9 cellular contexts compared by ENCODE assay signal in genomic region chr4:48445704-48446103, GRCh38. TPM values are rescaled to one million over a fixed set of nuclear protein-coding genes. Genes with fewer than 3 reads are reported as not detected.
DNase-seq lines count a peak whose midpoint lies in the region; ATAC-seq, FAIRE-seq and TF ChIP-seq lines count a peak whose summit lies in the region.
"Had no signal": no experiment of that assay in that cellular context is flagged by ENCODE, and none has a peak within 500 bp of the region (broad histone marks: within the 10 kb centered on the region; RNA-seq: fewer than 3 reads in every experiment).

No MANE protein-coding gene starts in this region.

- ATAC-seq in GM23338 (no peak), HepG2 (no peak), HG02884 (IDR thresholded peaks at IDR 0.05; ENCODE audit: unreplicated experiment) (no peak)
- ATAC-seq: activated naive CD8-positive, alpha-beta T cell treated with anti-CD3 and anti-CD28 coated beads, Interleukin-2, amount 50 U/mL, for 24 hours had no signal

- H3K27me3 Mint-ChIP-seq in GM23338 (ENCODE audit: insufficient read depth, low read depth, poor library complexity) = no peaks in the 10 kb centered on the region

- no peak for FAIRE-seq in HepG2 (lab: Jason Lieb, UNC)

- H3K27me3 ChIP-seq in GM23338 (ENCODE audit: insufficient read depth) (no peaks in the 10 kb centered on the region), ascending aorta (no peaks in the 10 kb centered on the region), HepG2 (ENCODE audit: control insufficient read depth in 1 of 2, insufficient read depth in 2 of 2, low read length in 2 of 2) (no peaks in the 10 kb centered on the region)

- no peaks in the 10 kb centered on the region for H3K36me3 Mint-ChIP-seq in GM23338 (ENCODE audit: low read depth)

- H3K9ac ChIP-seq in HepG2 (ENCODE audit: insufficient read depth, low read depth, low read length) = no peak overlapping the region

- no peak overlapping the region for H2AFZ ChIP-seq in GM23338
- no peak overlapping the region for H2AFZ ChIP-seq in HepG2 (ENCODE audit: low read length)

- H3K4me3 ChIP-seq in GM23338 (no peak overlapping the region), ascending aorta (no peak overlapping the region), HepG2 (replicated peaks in 1 of 3; ENCODE audit: insufficient read depth in 1 of 3, low read depth in 2 of 3, low read length in 3 of 3) (no peak overlapping the region)

- 0 out of 2 replicates have a peak, but pooled peaks cover 2% of the 10 kb centered on the region for H3K9me2 ChIP-seq in GM23338 (ENCODE audit: insufficient read depth)

- POLR2A ChIA-PET in HepG2 (lab: Yijun Ruan, JAX) = no interaction called here

- no peaks in the 10 kb centered on the region for H3K4me1 ChIP-seq in GM23338 (ENCODE audit: insufficient read depth)
- no peaks in the 10 kb centered on the region for H3K4me1 ChIP-seq in ascending aorta
- 0 out of 2 replicates have a peak, but pooled peaks cover 10% of the 10 kb centered on the region for H3K4me1 ChIP-seq in HepG2 (ENCODE audit: insufficient read depth, low read length)

- BruUV-seq in HepG2 (replicated peaks; lab: Mats Ljungman, UMichigan) = no TSS peak

- in situ Hi-C loops in HepG2 (cut with HindIII; ENCODE audit: extremely low pct_ligation_motif_present, low pct_unique_long_range_greater_than_20kb) = loop anchor here (10.0 kb wide), 1 partner anchor 99 kb away; no protein-coding TSS in a partner anchor

- H3F3A ChIP-seq in GM23338 (replicated peaks; ENCODE audit: low read depth) = peaks cover 2% of the 10 kb centered on the region; the same call in 1 of the 2 replicates

- H3K9me3 ChIP-seq in ascending aorta (no peaks in the 10 kb centered on the region), HepG2 (ENCODE audit: low read length) (no peaks in the 10 kb centered on the region)

- peak; percentile 13 for DNase-seq in AML-193 (lab: John Stamatoyannopoulos, UW)
- peak; percentile 58 for DNase-seq in GM23338 (ENCODE audit: low spot score)
- DNase-seq in ascending aorta (ENCODE audit: low spot score in 2 of 2) = no peak
- DNase-seq in HepG2 (ENCODE audit: low spot score) = no peak
- no peak for DNase-seq in activated CD4-positive, CD25-positive, alpha-beta regulatory T cell treated with anti-CD3 and anti-CD28 coated beads, Interleukin-2, amount 50 U/mL, for 72 hours
- no peak for DNase-seq in D341Med (ENCODE audit: low spot score)
- no peak for DNase-seq in epidermal melanocyte (ENCODE audit: insufficient read length, low spot score)
- DNase-seq: activated naive CD8-positive, alpha-beta T cell treated with anti-CD3 and anti-CD28 coated beads, Interleukin-2, amount 50 U/mL, for 24 hours had no signal

- under 1% methylated on average over 3 of the region's 3 CpGs for WGBS in HepG2 (ENCODE audit: low lambda C conversion rate)

- no peak overlapping the region for H3K27ac Mint-ChIP-seq in GM23338
- H3K27ac Mint-ChIP-seq: activated naive CD8-positive, alpha-beta T cell treated with anti-CD3 and anti-CD28 coated beads, Interleukin-2, amount 50 U/mL, for 24 hours had no signal

- H3K4me1 Mint-ChIP-seq in GM23338 = no peaks in the 10 kb centered on the region
- H3K4me1 Mint-ChIP-seq: activated naive CD8-positive, alpha-beta T cell treated with anti-CD3 and anti-CD28 coated beads, Interleukin-2, amount 50 U/mL, for 24 hours had no signal

- TF ChIP-seq POLR2A in HepG2 (IDR thresholded peaks at IDR 0.05; ENCODE audit: insufficient read depth in 1 of 2, low read depth in 2 of 2, low read length in 2 of 2) = no peak

- no peak for TF ChIP-seq EP300 in HepG2 (IDR thresholded peaks at IDR 0.05; ENCODE audit: low read depth in 2 of 2, low read length in 2 of 2)
- no peak for TF ChIP-seq EP300 in HepG2 (CRISPR knock-in tag; IDR thresholded peaks at IDR 0.05; ENCODE audit: borderline replicate concordance)

- no peak overlapping the region for H3K4me3 Mint-ChIP-seq in GM23338
- H3K4me3 Mint-ChIP-seq: activated naive CD8-positive, alpha-beta T cell treated with anti-CD3 and anti-CD28 coated beads, Interleukin-2, amount 50 U/mL, for 24 hours had no signal

- H4K20me1 ChIP-seq in GM23338 (replicated peaks; ENCODE audit: insufficient read depth) (no peaks in the 10 kb centered on the region), HepG2 (ENCODE audit: insufficient read depth, low read length) (no peaks in the 10 kb centered on the region)

- H3K36me3 ChIP-seq in GM23338 (ENCODE audit: insufficient read depth) = no peaks in the 10 kb centered on the region
- no peaks in the 10 kb centered on the region for H3K36me3 ChIP-seq in ascending aorta
- no peaks in the 10 kb centered on the region for H3K36me3 ChIP-seq in HepG2 (replicated peaks in 1 of 2; ENCODE audit: control insufficient read depth in 1 of 2, insufficient read depth in 2 of 2, low read length in 2 of 2)

- TF ChIP-seq CTCF in GM23338 (conservative IDR thresholded peaks at IDR 0.05; ENCODE audit: low read depth in 2 of 2) (peak in 1 of 2 experiments; percentile 55; a peak in 3 of 4 replicates), ascending aorta (IDR thresholded peaks at IDR 0.05) (peak; percentile 19 to 63 (median 58)), HepG2 (CRISPR knock-in tag; IDR thresholded peaks at IDR 0.05) (no peak)

- H3K9me3 Mint-ChIP-seq in GM23338 = no peaks in the 10 kb centered on the region
- H3K9me3 Mint-ChIP-seq: activated naive CD8-positive, alpha-beta T cell treated with anti-CD3 and anti-CD28 coated beads, Interleukin-2, amount 50 U/mL, for 24 hours had no signal

- CTCF ChIA-PET in HepG2 (lab: Yijun Ruan, JAX; ENCODE audit: low intra/inter-chr PET ratio, low total read pairs) = interaction anchor here (1.6 to 1.7 kb wide), 2 partner anchors 101 to 518 kb away, joined by 5 read pairs; no protein-coding TSS in a partner anchor

- intact Hi-C loops in ascending aorta (cut with DNase I) (loop anchor here (5.0 kb wide), 2 partner anchors 102 to 517 kb away; no protein-coding TSS in a partner anchor), HepG2 (cut with micrococcal nuclease; ENCODE audit: unreplicated experiment) (loop anchor here (2.0 to 10.0 kb wide), 2 partner anchors 101 to 519 kb away; no protein-coding TSS in a partner anchor)

- no peak for TF ChIP-seq RAD21 in HepG2 (CRISPR knock-in tag; IDR thresholded peaks at IDR 0.05)

- H3K27ac ChIP-seq in GM23338 (ENCODE audit: low read depth) (no peak overlapping the region), ascending aorta (no peak overlapping the region), HepG2 (ENCODE audit: extremely low read length, insufficient read depth, low read length) (no peak overlapping the region)

- H3K4me2 ChIP-seq in GM23338 = no peak overlapping the region
- H3K4me2 ChIP-seq in HepG2 (ENCODE audit: low read depth, low read length) = no peak overlapping the region

- no peaks in the 10 kb centered on the region for H3K79me2 ChIP-seq in GM23338 (replicated peaks; ENCODE audit: insufficient read depth)
- H3K79me2 ChIP-seq in HepG2 (ENCODE audit: insufficient read depth, low read length) = no peaks in the 10 kb centered on the region

RNA-seq across cellular contexts. Expression of gene SLC10A4, which starts 37.4 kb away (rescaled TPM):
- total RNA-seq in GM23338 (2014; rRNA removed; shearing (Covaris generic)) = 2.3 and 4.3 TPM in 2 replicates
- polyA plus RNA-seq in GM23338 (2016; fragmentation: Nextera tagmentation; extraction: Ambion mirVana) (2.1 and 2.3 TPM in 2 replicates), HepG2 (2011; rRNA removed) (0.04 TPM in 1 of 2 replicates, not detected in the other)
- total RNA-seq in ascending aorta (0.21 TPM), HepG2 (2016; rRNA removed; fragmentation: Illumina TruSeq; extraction: Trizol) (0.07 TPM in 1 of 2 replicates, not detected in the other)
- not detected in 2 replicates for total RNA-seq in HepG2 (2016; cell fraction: cytosol; rRNA removed; fragmentation: Illumina TruSeq; extraction: Trizol; ENCODE audit: low read depth)
- not detected in 2 replicates for total RNA-seq in HepG2 (2016; cell fraction: insoluble cytoplasmic fraction; rRNA removed; fragmentation: Illumina TruSeq; extraction: Trizol)
- total RNA-seq in HepG2 (2016; cell fraction: membrane; rRNA removed; fragmentation: Illumina TruSeq; extraction: Trizol) = not detected in 2 replicates
- 0.22 TPM in 1 of 2 replicates, not detected in the other for total RNA-seq in HepG2 (2016; cell fraction: nucleus; rRNA removed; fragmentation: Illumina TruSeq; extraction: Trizol)
- polyA plus RNA-seq in HepG2 (2011; cell fraction: cytosol; rRNA removed) = 0.04 TPM in 1 of 2 replicates, not detected in the other
- polyA plus RNA-seq in HepG2 (2011; cell fraction: nucleus; rRNA removed) = 0.21 and 0.37 TPM in 2 replicates
- not detected in 2 replicates for polyA plus RNA-seq in HepG2 (2012)
- not detected in 2 replicates for polyA plus RNA-seq in HepG2 (2016; cell fraction: cytosol; fragmentation: Illumina TruSeq; extraction: Trizol; ENCODE audit: low read depth)
- polyA plus RNA-seq in HepG2 (2016; cell fraction: insoluble cytoplasmic fraction; fragmentation: Illumina TruSeq; extraction: Trizol; ENCODE audit: low read depth) = not detected in 2 replicates
- not detected in 2 replicates for polyA plus RNA-seq in HepG2 (2016; cell fraction: membrane; fragmentation: Illumina TruSeq; extraction: Trizol; ENCODE audit: low read depth)
- polyA plus RNA-seq in HepG2 (2016; cell fraction: nucleus; fragmentation: Illumina TruSeq; extraction: Trizol; ENCODE audit: insufficient read depth, low read depth) = 0.34 TPM in 1 of 2 replicates, not detected in the other
- not detected in 2 replicates for polyA minus RNA-seq in HepG2 (2011; rRNA and poly(A)+ RNA removed; ENCODE audit: low replicate concordance)
- polyA minus RNA-seq in HepG2 (2011; cell fraction: cytosol; rRNA and poly(A)+ RNA removed) = not detected in 2 replicates
- 0.26 TPM in 1 of 2 replicates, not detected in the other for polyA minus RNA-seq in HepG2 (2011; cell fraction: nucleus; rRNA and poly(A)+ RNA removed)

RNA-seq across cellular contexts. Expression of gene ZAR1, which starts 44.3 kb away (rescaled TPM):
- 0.78 and 1.6 TPM in 2 replicates for total RNA-seq in GM23338 (2014; rRNA removed; shearing (Covaris generic))
- polyA plus RNA-seq in GM23338 (2016; fragmentation: Nextera tagmentation; extraction: Ambion mirVana) (0.14 and 0.27 TPM in 2 replicates), HepG2 (2011; rRNA removed) (not detected in 2 replicates)
- total RNA-seq in ascending aorta (1.4 TPM), HepG2 (2016; rRNA removed; fragmentation: Illumina TruSeq; extraction: Trizol) (not detected in 2 replicates)
- total RNA-seq in HepG2 (2016; cell fraction: cytosol; rRNA removed; fragmentation: Illumina TruSeq; extraction: Trizol; ENCODE audit: low read depth) = not detected in 2 replicates
- not detected in 2 replicates for total RNA-seq in HepG2 (2016; cell fraction: insoluble cytoplasmic fraction; rRNA removed; fragmentation: Illumina TruSeq; extraction: Trizol)
- not detected in 2 replicates for total RNA-seq in HepG2 (2016; cell fraction: membrane; rRNA removed; fragmentation: Illumina TruSeq; extraction: Trizol)
- total RNA-seq in HepG2 (2016; cell fraction: nucleus; rRNA removed; fragmentation: Illumina TruSeq; extraction: Trizol) = not detected in 2 replicates
- not detected in 2 replicates for polyA plus RNA-seq in HepG2 (2011; cell fraction: cytosol; rRNA removed)
- not detected in 2 replicates for polyA plus RNA-seq in HepG2 (2011; cell fraction: nucleus; rRNA removed)
- not detected in 2 replicates for polyA plus RNA-seq in HepG2 (2012)
- polyA plus RNA-seq in HepG2 (2016; cell fraction: cytosol; fragmentation: Illumina TruSeq; extraction: Trizol; ENCODE audit: low read depth) = not detected in 2 replicates
- polyA plus RNA-seq in HepG2 (2016; cell fraction: insoluble cytoplasmic fraction; fragmentation: Illumina TruSeq; extraction: Trizol; ENCODE audit: low read depth) = not detected in 2 replicates
- polyA plus RNA-seq in HepG2 (2016; cell fraction: membrane; fragmentation: Illumina TruSeq; extraction: Trizol; ENCODE audit: low read depth) = not detected in 2 replicates
- polyA plus RNA-seq in HepG2 (2016; cell fraction: nucleus; fragmentation: Illumina TruSeq; extraction: Trizol; ENCODE audit: insufficient read depth, low read depth) = not detected in 2 replicates
- polyA minus RNA-seq in HepG2 (2011; rRNA and poly(A)+ RNA removed; ENCODE audit: low replicate concordance) = not detected in 2 replicates
- not detected in 2 replicates for polyA minus RNA-seq in HepG2 (2011; cell fraction: cytosol; rRNA and poly(A)+ RNA removed)
- not detected in 2 replicates for polyA minus RNA-seq in HepG2 (2011; cell fraction: nucleus; rRNA and poly(A)+ RNA removed)

Comparison
In these comparisons a context has a peak if more than half of its experiments do, and no peak if none do; other contexts are left out.
1. DNase-seq: peak in AML-193 (2 of 2) and GM23338 (single experiment); none in ascending aorta (0 of 2), HepG2 (single experiment), activated CD4-positive, CD25-positive, alpha-beta regulatory T cell treated with anti-CD3 and anti-CD28 coated beads, Interleukin-2, amount 50 U/mL, for 72 hours (single experiment), D341Med (single experiment) and epidermal melanocyte (single experiment).